ENCODE assay signal across 16 cellular contexts in the genomic region with DNA sequence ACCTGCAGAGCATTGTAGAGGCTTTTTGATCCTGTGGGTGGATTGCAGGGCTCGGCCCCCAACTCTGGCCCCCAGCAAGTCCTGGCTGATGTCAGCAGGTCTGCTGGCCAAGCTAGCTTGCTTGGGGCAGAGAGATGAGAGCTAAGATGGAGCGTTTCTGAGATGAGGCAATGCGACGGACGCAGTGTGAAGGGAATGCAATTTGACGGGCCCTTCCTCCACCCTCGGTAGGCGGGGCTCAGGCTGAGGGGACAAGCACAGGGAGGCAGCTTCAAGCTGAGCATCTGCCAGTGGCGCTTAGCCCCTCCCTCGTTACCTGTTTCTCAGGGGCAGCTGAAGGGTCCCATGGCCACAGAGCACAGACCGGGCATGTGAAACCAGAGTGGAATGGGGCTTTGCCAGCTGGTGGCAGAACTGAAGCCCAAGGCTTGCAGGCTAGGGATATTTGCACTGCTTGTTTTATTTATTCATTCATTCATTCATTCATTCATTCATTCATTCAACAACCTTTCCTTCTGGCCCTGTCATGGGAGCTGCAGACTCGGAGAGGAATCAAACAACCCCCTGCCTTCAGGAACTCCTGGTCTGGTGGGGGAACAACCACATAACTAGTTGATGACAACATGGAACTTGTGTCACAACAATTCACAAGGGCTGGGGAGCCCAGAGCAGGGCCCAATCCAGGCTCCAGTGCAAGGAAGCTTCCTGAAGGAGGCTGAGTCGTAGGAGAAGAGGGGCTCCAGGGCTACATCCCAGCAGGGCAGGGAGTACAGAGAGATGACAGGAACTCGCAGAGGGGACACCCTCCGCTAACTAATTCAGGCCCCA.
DNase-seq lines count a peak whose midpoint lies in the region; ATAC-seq and TF ChIP-seq lines count a peak whose summit lies in the region.
"Had no signal": no experiment of that assay in that cellular context is flagged by ENCODE, and none has a peak within 500 bp of the region (broad histone marks: within the 10 kb centered on the region; RNA-seq: fewer than 3 reads in every experiment).

No MANE protein-coding gene starts in this region.

- 64 to 70% (median 69%) methylated on average over 15 of the region's 15 CpGs for WGBS in psoas muscle, 3 donors

- H3K27me3 ChIP-seq in GM23338 (ENCODE audit: insufficient read depth) = no peaks in the 10 kb centered on the region; the same call in 1 of the 2 replicates
- H3K27me3 ChIP-seq in psoas muscle (ENCODE audit: insufficient read depth in 3 of 3, low read length in 2 of 3) = no peaks in the 10 kb centered on the region
- H3K27me3 ChIP-seq: right lobe of liver had no signal

- peaks cover 12% of the 10 kb centered on the region for H3K4me1 Mint-ChIP-seq in GM23338
- H3K4me1 Mint-ChIP-seq: stimulated activated effector memory CD8-positive, alpha-beta T cell treated with anti-CD3 and anti-CD28 coated beads, Interleukin-12 subunit alpha, Interleukin-12 subunit beta, amount 100 ng/mL, for 72 hours had no signal

- no peaks in the 10 kb centered on the region for H3K36me3 Mint-ChIP-seq in GM23338 (ENCODE audit: low read depth)
- H3K36me3 Mint-ChIP-seq: stimulated activated effector memory CD8-positive, alpha-beta T cell treated with anti-CD3 and anti-CD28 coated beads, Interleukin-12 subunit alpha, Interleukin-12 subunit beta, amount 100 ng/mL, for 72 hours had no signal

- H3K79me2 ChIP-seq in GM23338 (replicated peaks; ENCODE audit: insufficient read depth) = no peaks in the 10 kb centered on the region

- H3K9me3 ChIP-seq in psoas muscle = no peaks in the 10 kb centered on the region
- H3K9me3 ChIP-seq: right lobe of liver had no signal

- H4K20me1 ChIP-seq in GM23338 (replicated peaks; ENCODE audit: insufficient read depth) = no peaks in the 10 kb centered on the region

- H3K4me1 ChIP-seq in GM23338 (ENCODE audit: insufficient read depth) (peaks cover 5% of the 10 kb centered on the region; the same call in 1 of the 2 replicates), psoas muscle (no peaks in the 10 kb centered on the region)

- H3K9me3 Mint-ChIP-seq in GM23338 = no peaks in the 10 kb centered on the region
- H3K9me3 Mint-ChIP-seq: stimulated activated effector memory CD8-positive, alpha-beta T cell treated with anti-CD3 and anti-CD28 coated beads, Interleukin-12 subunit alpha, Interleukin-12 subunit beta, amount 100 ng/mL, for 72 hours had no signal

- ATAC-seq in GM23338 (peak; percentile 74), psoas muscle (no peak), HG03108 (IDR thresholded peaks at IDR 0.05; ENCODE audit: unreplicated experiment) (no peak)
- ATAC-seq: left ventricle myocardium superior; right lobe of liver; stimulated activated effector memory CD8-positive, alpha-beta T cell treated with anti-CD3 and anti-CD28 coated beads, Interleukin-12 subunit alpha, Interleukin-12 subunit beta, amount 100 ng/mL, for 72 hours had no signal

- no peak overlapping the region for H3K27ac ChIP-seq in GM23338 (ENCODE audit: low read depth)
- H3K27ac ChIP-seq in psoas muscle = no peak overlapping the region
- H3K27ac ChIP-seq: right lobe of liver had no signal

- peak overlapping the region; percentile 67 for H3K4me2 ChIP-seq in GM23338

- peaks cover 24% of the 10 kb centered on the region for H3K27me3 Mint-ChIP-seq in GM23338 (ENCODE audit: insufficient read depth, low read depth, poor library complexity)

- peak; percentile 81 for DNase-seq in GM23338 (ENCODE audit: low spot score)
- DNase-seq in SK-N-DZ (ENCODE audit: low spot score) = peak; percentile 38
- peak; percentile 74 for DNase-seq in iPS-NIHi11 (ENCODE audit: low spot score)
- peak; percentile 39 to 62 for DNase-seq in psoas muscle
- DNase-seq in LoVo (ENCODE audit: low spot score) = no peak
- DNase-seq in SW 1271 (lab: John Stamatoyannopoulos, UW) = no peak
- DNase-seq: activated CD4-positive, alpha-beta T cell treated with anti-CD3 and anti-CD28 coated beads for 4 hours; activated CD8-positive, alpha-beta memory T cell treated with anti-CD3 and anti-CD28 coated beads, Interleukin-2, amount 50 U/mL, for 4 hours; activated effector memory CD4-positive, alpha-beta T cell treated with Interleukin-2 at 50 U/mL for 16 hours; COR-L47; left ventricle myocardium superior; NCI-H1694; occipital lobe; right lobe of liver had no signal

- peak overlapping the region; percentile 99 for H2AFZ ChIP-seq in GM23338

- H3K4me3 ChIP-seq in GM23338 (peak overlapping the region; percentile 26; the same call in 1 of the 2 replicates), psoas muscle (no peak overlapping the region)
- H3K4me3 ChIP-seq: right lobe of liver had no signal

- TF ChIP-seq CTCF in GM23338 (conservative IDR thresholded peaks at IDR 0.05; ENCODE audit: low read depth in 2 of 2) (no peak), psoas muscle (IDR thresholded peaks at IDR 0.05) (no peak)

- no peaks in the 10 kb centered on the region for H3K36me3 ChIP-seq in GM23338 (ENCODE audit: insufficient read depth)
- H3K36me3 ChIP-seq in psoas muscle (ENCODE audit: insufficient read depth in 1 of 2, low read depth in 1 of 2) = no peaks in the 10 kb centered on the region
- H3K36me3 ChIP-seq: right lobe of liver had no signal

- H3K4me3 Mint-ChIP-seq in GM23338 = peak overlapping the region; percentile 38; the same call in 1 of the 3 replicates
- H3K4me3 Mint-ChIP-seq: stimulated activated effector memory CD8-positive, alpha-beta T cell treated with anti-CD3 and anti-CD28 coated beads, Interleukin-12 subunit alpha, Interleukin-12 subunit beta, amount 100 ng/mL, for 72 hours had no signal

- no peaks in the 10 kb centered on the region for H3F3A ChIP-seq in GM23338 (replicated peaks; ENCODE audit: low read depth)

- no peak overlapping the region for H3K27ac Mint-ChIP-seq in GM23338
- H3K27ac Mint-ChIP-seq: stimulated activated effector memory CD8-positive, alpha-beta T cell treated with anti-CD3 and anti-CD28 coated beads, Interleukin-12 subunit alpha, Interleukin-12 subunit beta, amount 100 ng/mL, for 72 hours had no signal

- intact Hi-C loops in psoas muscle (cut with DNase I) = loop anchor here (10.0 kb wide), 2 partner anchors 509 to 589 kb away; no protein-coding TSS in a partner anchor

- H3K9me2 ChIP-seq in GM23338 (ENCODE audit: insufficient read depth) = no peaks in the 10 kb centered on the region

TF ChIP-seq in GM23338, 12 proteins besides CTCF, POLR2A, EP300 and RAD21 (continues in another document):
- TF ChIP-seq ZNF331 (CRISPR knock-in tag; IDR thresholded peaks at IDR 0.05; ENCODE audit: low read depth) = no peak
- TF ChIP-seq, protein P1, sequence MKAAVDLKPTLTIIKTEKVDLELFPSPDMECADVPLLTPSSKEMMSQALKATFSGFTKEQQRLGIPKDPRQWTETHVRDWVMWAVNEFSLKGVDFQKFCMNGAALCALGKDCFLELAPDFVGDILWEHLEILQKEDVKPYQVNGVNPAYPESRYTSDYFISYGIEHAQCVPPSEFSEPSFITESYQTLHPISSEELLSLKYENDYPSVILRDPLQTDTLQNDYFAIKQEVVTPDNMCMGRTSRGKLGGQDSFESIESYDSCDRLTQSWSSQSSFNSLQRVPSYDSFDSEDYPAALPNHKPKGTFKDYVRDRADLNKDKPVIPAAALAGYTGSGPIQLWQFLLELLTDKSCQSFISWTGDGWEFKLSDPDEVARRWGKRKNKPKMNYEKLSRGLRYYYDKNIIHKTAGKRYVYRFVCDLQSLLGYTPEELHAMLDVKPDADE (IDR thresholded peaks at IDR 0.05) = no peak

Comparison
In these comparisons a context has a peak if more than half of its experiments do, and no peak if none do; other contexts are left out.
1. DNase-seq: peak in GM23338 (single experiment), SK-N-DZ (single experiment), iPS-NIHi11 (single experiment) and psoas muscle (2 of 2); none in LoVo (single experiment) and SW 1271 (0 of 2).